In genomic region chr15:82709421-82710207, GRCh38 we compare ENCODE assay signal across 8 cellular contexts. TPM values are rescaled to one million over a fixed set of nuclear protein-coding genes. Genes with fewer than 3 reads are reported as not detected.
DNase-seq lines count a peak whose midpoint lies in the region; ATAC-seq, FAIRE-seq and TF ChIP-seq lines count a peak whose summit lies in the region.

TSS of gene AP3B2 (minus strand) at chr15:82709875. CDS start at chr15:82709706, 169 bp downstream.

- peak; percentile 90 for ATAC-seq in GM23338

- H3K27ac ChIP-seq in GM23338 (ENCODE audit: low read depth) = peak within 1 kb of the TSS; percentile 83
- H3K27ac ChIP-seq in subcutaneous abdominal adipose tissue (ENCODE audit: low read depth, low read length) = no peak within 1 kb of the TSS

- H3K4me1 Mint-ChIP-seq in GM23338 = peaks cover 5% of the 10 kb centered on the region; the same call in 2 of the 3 replicates

- H3K9me3 Mint-ChIP-seq in GM23338 = no peaks in the 10 kb centered on the region

- FAIRE-seq in frontal cortex (lab: Jason Lieb, UNC) = no peak

- peaks cover 4% of the 10 kb centered on the region; the same call in 1 of the 2 replicates for H4K20me1 ChIP-seq in GM23338 (replicated peaks; ENCODE audit: insufficient read depth)

- no peaks in the 10 kb centered on the region for H3K9me3 ChIP-seq in subcutaneous abdominal adipose tissue (ENCODE audit: control insufficient read depth in 5 of 5, low read length in 5 of 5)

- H2AFZ ChIP-seq in GM23338 = peak within 1 kb of the TSS; percentile 94

- peak within 1 kb of the TSS; percentile 97 for H3K4me2 ChIP-seq in GM23338

- TF ChIP-seq CTCF in GM23338 (conservative IDR thresholded peaks at IDR 0.05; ENCODE audit: low read depth in 2 of 2) = no peak

- H3K27ac Mint-ChIP-seq in GM23338 = no peak within 1 kb of the TSS

- H3K4me3 ChIP-seq in GM23338 (peak within 1 kb of the TSS; percentile 96), subcutaneous abdominal adipose tissue (ENCODE audit: low read depth in 1 of 5, low read length in 5 of 5) (peak within 1 kb of the TSS; percentile 58 to 80 (median 66))

- H3K79me2 ChIP-seq in GM23338 (replicated peaks; ENCODE audit: insufficient read depth) = peaks cover 33% of the 10 kb centered on the region

- no peaks in the 10 kb centered on the region for H3F3A ChIP-seq in GM23338 (replicated peaks; ENCODE audit: low read depth)

- DNase-seq in DMS53 treated with DMSO at 0.1 percent for 48 hours (lab: John Stamatoyannopoulos, UW; ENCODE audit: unreplicated experiment) (peak; percentile 25), GM23338 (ENCODE audit: low spot score) (peak; percentile 93), LHCN-M2 (ENCODE audit: low read depth) (peak; percentile 51), SIG-M5 treated with dmso at 0.1 percent for 504 hours (lab: John Stamatoyannopoulos, UW; ENCODE audit: unreplicated experiment) (peak; percentile 69), frontal cortex (ENCODE audit: low spot score in 2 of 2) (peak; percentile 85 to 91), non-pigmented ciliary epithelial cell (ENCODE audit: low read depth) (peak; percentile 5)
- peak; percentile 51 for DNase-seq in activated gamma-delta T cell treated with anti-CD3 and anti-CD28 coated beads, Interleukin-2, amount 50 U/mL, for 16 hours (ENCODE audit: low read depth)

- H3K36me3 ChIP-seq in GM23338 (ENCODE audit: insufficient read depth) (no peaks in the 10 kb centered on the region), subcutaneous abdominal adipose tissue (ENCODE audit: control insufficient read depth in 5 of 5, insufficient read depth in 5 of 5, low read length in 5 of 5) (no peaks in the 10 kb centered on the region)

- H3K4me3 Mint-ChIP-seq in GM23338 = peak within 1 kb of the TSS; percentile 67

- H3K27me3 ChIP-seq in GM23338 (ENCODE audit: insufficient read depth) = peaks cover 9% of the 10 kb centered on the region
- H3K27me3 ChIP-seq in subcutaneous abdominal adipose tissue (ENCODE audit: control insufficient read depth in 5 of 5, insufficient read depth in 4 of 5, low read length in 5 of 5) = peaks cover 0 to 23% (median 11%) of the 10 kb centered on the region in 5 donors

- peak within 1 kb of the TSS in 2 of 5 donors; percentile 30 to 57 for H3K9ac ChIP-seq in subcutaneous abdominal adipose tissue (ENCODE audit: low read length in 5 of 5)

- H3K4me1 ChIP-seq in GM23338 (ENCODE audit: insufficient read depth) = peaks cover 25% of the 10 kb centered on the region
- peaks cover 0 to 16% (median 14%) of the 10 kb centered on the region in 5 donors for H3K4me1 ChIP-seq in subcutaneous abdominal adipose tissue (ENCODE audit: control insufficient read depth in 5 of 5, insufficient read depth in 5 of 5, low read length in 5 of 5)

- H3K9me2 ChIP-seq in GM23338 (ENCODE audit: insufficient read depth) = 0 out of 2 replicates have a peak, but pooled peaks cover 7% of the 10 kb centered on the region

- no peaks in the 10 kb centered on the region for H3K36me3 Mint-ChIP-seq in GM23338 (ENCODE audit: low read depth)

- peaks cover 12% of the 10 kb centered on the region for H3K27me3 Mint-ChIP-seq in GM23338 (ENCODE audit: insufficient read depth, low read depth, poor library complexity)

TF ChIP-seq in GM23338, 12 proteins besides CTCF, POLR2A, EP300 and RAD21 (continues in another document):
- peak; percentile 41; the same call in 1 of the 2 replicates for TF ChIP-seq CREB1 (CRISPR knock-in tag; IDR thresholded peaks at IDR 0.05; ENCODE audit: low read depth)
- TF ChIP-seq STAT1 (IDR thresholded peaks at IDR 0.05; ENCODE audit: unreplicated experiment) = no peak
- no peak for TF ChIP-seq ETS1 (IDR thresholded peaks at IDR 0.05)
- TF ChIP-seq REST (IDR thresholded peaks at IDR 0.05; ENCODE audit: unreplicated experiment) = peak; percentile 72

RNA-seq across cellular contexts. Expression of gene AP3B2, which starts in this region (rescaled TPM):
- total RNA-seq in GM23338 (2014; rRNA removed; shearing (Covaris generic)) = 14.0 and 19.2 TPM in 2 replicates
- polyA plus RNA-seq in GM23338 (2016; fragmentation: Nextera tagmentation; extraction: Ambion mirVana) = 9.5 and 9.8 TPM in 2 replicates
- total RNA-seq in LHCN-M2 (2014; rRNA removed) = 0.40 and 0.45 TPM in 2 replicates
- 0.12 TPM for polyA plus RNA-seq in LHCN-M2 (2012)
- total RNA-seq in frontal cortex = 55.8 TPM

Comparison
In these comparisons a context has a peak if more than half of its experiments do, and no peak if none do; other contexts are left out.
1. RNA of gene AP3B2 (total RNA-seq): 55.8 TPM in frontal cortex (single experiment) and 14.0 to 19.2 TPM in GM23338; 0.40 to 0.45 TPM in LHCN-M2; every median in the first group is over 10 times any median in the second.
2. Peak in DNase-seq in LHCN-M2; RNA of the gene not detected or under 1 TPM.
3. DNase-seq: peak in every context shown above with its lines; median percentile 93 in GM23338; 88 in frontal cortex; 69 in SIG-M5 treated with dmso at 0.1 percent for 504 hours; 51 in LHCN-M2; 51 in activated gamma-delta T cell treated with anti-CD3 and anti-CD28 coated beads, Interleukin-2, amount 50 U/mL, for 16 hours; 25 in DMS53 treated with DMSO at 0.1 percent for 48 hours; 5 in non-pigmented ciliary epithelial cell.